In the genomic region with DNA sequence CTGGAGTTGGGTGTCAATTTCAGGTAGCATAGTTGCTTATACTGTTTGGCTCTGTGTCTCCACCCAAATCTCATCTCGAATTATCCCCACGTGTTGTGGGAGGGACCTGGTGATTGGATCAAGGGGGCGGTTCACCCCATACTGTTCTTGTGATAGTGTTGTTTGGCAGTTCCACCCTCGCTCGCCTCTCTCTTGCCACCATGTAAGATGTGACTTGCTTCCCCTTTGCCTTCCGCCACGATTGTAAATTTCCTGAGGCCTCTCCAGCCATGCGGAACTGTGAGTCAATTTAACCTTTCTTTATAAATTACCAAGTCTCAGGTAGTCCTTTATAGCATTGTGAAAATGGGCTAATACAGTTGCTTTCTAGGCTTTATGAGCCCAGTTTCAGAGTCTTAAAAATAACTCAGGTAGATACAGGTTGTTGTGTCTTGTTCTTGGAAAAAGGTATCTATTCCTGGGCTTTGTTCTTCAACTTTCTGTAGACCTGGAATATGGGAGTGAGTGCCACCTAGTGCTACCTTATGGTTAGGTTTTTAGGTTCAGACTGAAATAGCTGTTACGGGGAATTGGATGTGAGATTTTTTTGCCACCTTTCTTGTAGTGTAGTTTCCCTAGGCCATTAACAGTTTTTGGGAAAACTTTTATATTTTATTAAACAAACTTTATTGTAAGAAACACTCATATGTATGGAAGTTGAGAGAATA, we compare ENCODE assay signal across 9 cellular contexts. TPM values are rescaled to one million over a fixed set of nuclear protein-coding genes. Genes with fewer than 3 reads are reported as not detected.
DNase-seq lines count a peak whose midpoint lies in the region; ATAC-seq, FAIRE-seq and TF ChIP-seq lines count a peak whose summit lies in the region.
"Had no signal": no experiment of that assay in that cellular context is flagged by ENCODE, and none has a peak within 500 bp of the region (broad histone marks: within the 10 kb centered on the region; RNA-seq: fewer than 3 reads in every experiment).

No MANE protein-coding gene starts in this region.

- in situ Hi-C loops in GM12878 (cut with MboI): no loop called here

- CTCF ChIA-PET in GM12878 (lab: Yijun Ruan, JAX): no interaction called here
- CTCF ChIA-PET in naive thymus-derived CD4-positive, alpha-beta T cell (lab: Charles Lee): interaction anchor here (1.0 kb wide), 1 partner anchor 12 kb away, joined by 5 read pairs; no protein-coding TSS in a partner anchor

- H2AFZ ChIP-seq in GM12878 (ENCODE audit: control insufficient read depth, low read depth, low read length): no peak overlapping the region

- DNase-seq in NCI-H2081 (lab: John Stamatoyannopoulos, UW) (peak; percentile 12 to 16), NCI-H2081 treated with DMSO at 0.1 percent for 48 hours (lab: John Stamatoyannopoulos, UW) (no peak), HFF-Myc (ENCODE audit: extremely low read depth, low read depth) (no peak), GM12878 (ENCODE audit: low read depth, low spot score) (no peak), SHP77 treated with DMSO at 0.1 percent for 48 hours (lab: John Stamatoyannopoulos, UW) (no peak), sciatic nerve (ENCODE audit: low spot score) (no peak)
- DNase-seq in naive thymus-derived CD4-positive, alpha-beta T cell: no peak
- DNase-seq in stimulated activated naive CD4-positive, alpha-beta T cell treated with Interleukin-2 at 50 U/mL for 16 hours (lab: John Stamatoyannopoulos, UW): no peak
- DNase-seq: activated CD4-positive, alpha-beta T cell treated with anti-CD3 and anti-CD28 coated beads, Interleukin-2, amount 50 U/mL, for 1 hour had no signal

- no peak overlapping the region for H3K4me3 ChIP-seq in HFF-Myc (replicated peaks; ENCODE audit: low read depth, low read length)
- H3K4me3 ChIP-seq in GM12878: no peak overlapping the region
- H3K4me3 ChIP-seq in naive thymus-derived CD4-positive, alpha-beta T cell (ENCODE audit: low read length): no peak overlapping the region

- H3K36me3 ChIP-seq in GM12878 (ENCODE audit: control insufficient read depth in 2 of 2, insufficient read depth in 2 of 2, low read length in 1 of 2): peaks cover 0 to 31% of the 10 kb centered on the region in 2 experiments; a peak in 3 of 4 replicates
- H3K36me3 ChIP-seq in naive thymus-derived CD4-positive, alpha-beta T cell (ENCODE audit: control insufficient read depth in 2 of 3, insufficient read depth in 3 of 3, low read length in 3 of 3): peaks cover 18 to 71% (median 31%) of the 10 kb centered on the region in 3 experiments

- peaks cover 7 to 54% (median 24%) of the 10 kb centered on the region in 5 donors for H3K36me3 Mint-ChIP-seq in naive thymus-derived CD4-positive, alpha-beta T cell

- POLR2A ChIA-PET in GM12878 (lab: Charles Lee): no interaction called here
- POLR2A ChIA-PET in naive thymus-derived CD4-positive, alpha-beta T cell (lab: Charles Lee): no interaction called here

- peaks cover 56% of the 10 kb centered on the region for H3K79me2 ChIP-seq in GM12878 (ENCODE audit: control insufficient read depth, insufficient read depth, low read length)

- ATAC-seq in GM12878 (peak; percentile 62), sciatic nerve (no peak)
- ATAC-seq in naive thymus-derived CD4-positive, alpha-beta T cell: peak; percentile 45

- SMC1A ChIA-PET in GM12878 (lab: Charles Lee; ENCODE audit: uncharacterized antibody, unreplicated experiment): no interaction called here

- H3K9me3 Mint-ChIP-seq in naive thymus-derived CD4-positive, alpha-beta T cell: no peaks in the 10 kb centered on the region

- H3K27me3 ChIP-seq in GM12878 (replicated peaks in 1 of 2; ENCODE audit: control insufficient read depth in 2 of 2, insufficient read depth in 2 of 2, low read length in 1 of 2): no peaks in the 10 kb centered on the region
- H3K27me3 ChIP-seq in naive thymus-derived CD4-positive, alpha-beta T cell (ENCODE audit: control insufficient read depth in 2 of 2, insufficient read depth in 2 of 2, low read length in 2 of 2): no peaks in the 10 kb centered on the region

- TF ChIP-seq CTCF in HFF-Myc (IDR thresholded peaks at IDR 0.05; ENCODE audit: low read depth, low read length, missing control alignments) (peak; percentile 6), GM12878 (IDR thresholded peaks at IDR 0.05 in 2 of 3, conservative IDR thresholded peaks at IDR 0.05 in 1 of 3; ENCODE audit: control insufficient read depth in 2 of 3, extremely low read depth in 1 of 3, insufficient read depth in 1 of 3, low read depth in 3 of 3, low read length in 3 of 3) (peak; percentile 16 to 29 (median 17); a peak in 2 of 6 replicates)

- no peak for TF ChIP-seq EP300 in GM12878 (IDR thresholded peaks at IDR 0.05; ENCODE audit: borderline replicate concordance in 1 of 2, control insufficient read depth in 1 of 2, low read depth in 2 of 2, low read length in 2 of 2)

- intact Hi-C loops in GM12878 (cut with micrococcal nuclease; ENCODE audit: unreplicated experiment) (no loop called here), sciatic nerve (cut with DNase I) (no loop called here)
- intact Hi-C loops in naive thymus-derived CD4-positive, alpha-beta T cell (cut with micrococcal nuclease): loop anchor here in 1 of 2 donors (2.0 to 10.0 kb wide), 2 partner anchors 15 to 1295 kb away; partner anchors contain the start of gene PGK1

- no peaks in the 10 kb centered on the region; the same call in 2 of the 3 replicates for H3K9me3 ChIP-seq in GM12878 (replicated peaks; ENCODE audit: control insufficient read depth, insufficient read depth, low read length)
- H3K9me3 ChIP-seq in naive thymus-derived CD4-positive, alpha-beta T cell (ENCODE audit: control insufficient read depth in 2 of 3, low read length in 3 of 3): no peaks in the 10 kb centered on the region

- H3K27ac Mint-ChIP-seq in naive thymus-derived CD4-positive, alpha-beta T cell: peak overlapping the region in 6 of 9 donors; percentile 11 to 84 (median 28)

- FAIRE-seq in GM12878 (lab: Jason Lieb, UNC): no peak

- RAD21 ChIA-PET in GM12878 (lab: Charles Lee; ENCODE audit: unreplicated experiment): no interaction called here

- no peak for TF ChIP-seq POLR2A in GM12878 (IDR thresholded peaks at IDR 0.05; ENCODE audit: low read depth, low read length)

- 55% methylated on average over 9 of the region's 9 CpGs for WGBS in GM12878 (ENCODE audit: insufficient coverage, insufficient replicate concordance, low lambda C conversion rate, missing lambda C conversion rate)

- no TSS peak for BruUV-seq in GM12878 (replicated peaks; lab: Mats Ljungman, UMichigan)

- H4K20me1 ChIP-seq in GM12878 (ENCODE audit: control insufficient read depth, insufficient read depth): no peaks in the 10 kb centered on the region

- no peak overlapping the region for H3K27ac ChIP-seq in GM12878 (ENCODE audit: control insufficient read depth, insufficient read depth)
- peak overlapping the region; percentile 27 for H3K27ac ChIP-seq in naive thymus-derived CD4-positive, alpha-beta T cell (ENCODE audit: low read depth, low read length)

- no peaks in the 10 kb centered on the region for H3K27me3 Mint-ChIP-seq in naive thymus-derived CD4-positive, alpha-beta T cell

- H3K4me1 ChIP-seq in GM12878 (ENCODE audit: control insufficient read depth, insufficient read depth, low read length): no peaks in the 10 kb centered on the region
- peaks cover 0 to 25% of the 10 kb centered on the region in 2 donors for H3K4me1 ChIP-seq in naive thymus-derived CD4-positive, alpha-beta T cell (ENCODE audit: control insufficient read depth in 2 of 2, insufficient read depth in 2 of 2, low read length in 2 of 2)

- H3K4me1 Mint-ChIP-seq in naive thymus-derived CD4-positive, alpha-beta T cell: peaks cover 26 to 70% (median 56%) of the 10 kb centered on the region in 7 donors

- no peak overlapping the region for H3K4me2 ChIP-seq in GM12878 (ENCODE audit: control insufficient read depth, insufficient read depth)

- TF ChIP-seq RAD21 in GM12878 (IDR thresholded peaks at IDR 0.05; ENCODE audit: insufficient read depth, low read depth, low read length): peak; percentile 31; the same call in 1 of the 2 replicates

- H3K4me3 Mint-ChIP-seq in naive thymus-derived CD4-positive, alpha-beta T cell: peak overlapping the region in 1 of 10 donors; percentile 12

- H3K9ac ChIP-seq in GM12878 (ENCODE audit: control insufficient read depth, insufficient read depth, low read length): no peak overlapping the region

RNA-seq across cellular contexts. Expression of gene PGK1, which starts 15.6 kb away (rescaled TPM):
- total RNA-seq in GM12878 (2013; cell fraction: nucleolus; rRNA removed): 507 and 514 TPM in 2 replicates
- 370 and 422 TPM in 2 replicates for total RNA-seq in GM12878 (2014; rRNA removed)
- 418 and 420 TPM in 2 replicates for total RNA-seq in GM12878 (2014; rRNA removed; fragmentation: Illumina TruSeq; extraction: Trizol)
- total RNA-seq in GM12878 (2021): 626 and 628 TPM in 2 replicates
- 983 TPM for polyA plus RNA-seq in GM12878 (2011; ENCODE audit: low read depth)
- 1,825 and 2,395 TPM in 2 replicates for polyA plus RNA-seq in GM12878 (2011; rRNA removed)
- 1,022 and 1,340 TPM in 2 replicates for polyA plus RNA-seq in GM12878 (2011; cell fraction: cytosol; rRNA removed)
- 734 and 1,181 TPM in 2 replicates for polyA plus RNA-seq in GM12878 (2011; cell fraction: nucleus; rRNA removed)
- 837 and 1,058 TPM in 2 replicates for polyA plus RNA-seq in GM12878 (2012)
- polyA plus RNA-seq in GM12878 (2014; fragmentation: Illumina TruSeq; extraction: Trizol): 554 and 619 TPM in 2 replicates
- 100 to 1,000 TPM; 633 to 835 TPM for polyA plus RNA-seq in GM12878 (2014; fragmentation: Nextera tagmentation; extraction: Ambion mirVana)
- polyA plus RNA-seq in GM12878 (2014; rRNA removed): 453 and 454 TPM in 2 replicates
- 100 to 1,000 TPM; 632 to 679 TPM for polyA plus RNA-seq in GM12878 (2016; fragmentation: Nextera tagmentation; extraction: Ambion mirVana)
- polyA minus RNA-seq in GM12878 (2011; rRNA and poly(A)+ RNA removed): 806 and 843 TPM in 2 replicates
- polyA minus RNA-seq in GM12878 (2011; cell fraction: cytosol; rRNA and poly(A)+ RNA removed): 247 and 251 TPM in 2 replicates
- polyA minus RNA-seq in GM12878 (2011; cell fraction: nucleus; rRNA and poly(A)+ RNA removed): 164 and 183 TPM in 2 replicates
- total RNA-seq in naive thymus-derived CD4-positive, alpha-beta T cell: 1,000 to 10,000 TPM in 1 of 5 experiments, 100 to 1,000 TPM in 4; 180 to 1,293 (median 217) TPM
- 100 to 1,000 TPM; 470 to 474 TPM for polyA plus RNA-seq in naive thymus-derived CD4-positive, alpha-beta T cell
- 194 TPM for total RNA-seq in sciatic nerve

RNA-seq across cellular contexts. Expression of gene TAF9B, which starts 19.8 kb away (rescaled TPM):
- 3.3 and 4.0 TPM in 2 replicates for total RNA-seq in GM12878 (2013; cell fraction: nucleolus; rRNA removed)
- 22.6 and 29.5 TPM in 2 replicates for total RNA-seq in GM12878 (2014; rRNA removed)
- total RNA-seq in GM12878 (2014; rRNA removed; fragmentation: Illumina TruSeq; extraction: Trizol): 23.3 and 23.7 TPM in 2 replicates
- total RNA-seq in GM12878 (2021): 14.9 and 15.4 TPM in 2 replicates
- 3.6 TPM for polyA plus RNA-seq in GM12878 (2011; ENCODE audit: low read depth)
- 22.0 and 26.7 TPM in 2 replicates for polyA plus RNA-seq in GM12878 (2011; rRNA removed)
- polyA plus RNA-seq in GM12878 (2011; cell fraction: cytosol; rRNA removed): 10.3 and 11.7 TPM in 2 replicates
- polyA plus RNA-seq in GM12878 (2011; cell fraction: nucleus; rRNA removed): 3.8 and 6.7 TPM in 2 replicates
- 8.0 and 10.2 TPM in 2 replicates for polyA plus RNA-seq in GM12878 (2012)
- polyA plus RNA-seq in GM12878 (2014; fragmentation: Illumina TruSeq; extraction: Trizol): 28.9 and 40.5 TPM in 2 replicates
- polyA plus RNA-seq in GM12878 (2014; fragmentation: Nextera tagmentation; extraction: Ambion mirVana): 10 to 100 TPM; 19.0 to 20.8 TPM
- polyA plus RNA-seq in GM12878 (2014; rRNA removed): 15.4 and 15.7 TPM in 2 replicates
- polyA plus RNA-seq in GM12878 (2016; fragmentation: Nextera tagmentation; extraction: Ambion mirVana): 10 to 100 TPM; 41.5 to 42.5 TPM
- 10.9 and 15.5 TPM in 2 replicates for polyA minus RNA-seq in GM12878 (2011; rRNA and poly(A)+ RNA removed)
- polyA minus RNA-seq in GM12878 (2011; cell fraction: cytosol; rRNA and poly(A)+ RNA removed): 4.1 and 6.1 TPM in 2 replicates
- polyA minus RNA-seq in GM12878 (2011; cell fraction: nucleus; rRNA and poly(A)+ RNA removed): 1.3 and 4.0 TPM in 2 replicates
- total RNA-seq in naive thymus-derived CD4-positive, alpha-beta T cell: 10 to 100 TPM; 10.4 to 19.9 (median 18.9) TPM
- polyA plus RNA-seq in naive thymus-derived CD4-positive, alpha-beta T cell: 10 to 100 TPM; 23.3 to 29.3 TPM
- total RNA-seq in sciatic nerve: 20.3 TPM

Comparison
In these comparisons a context has a peak if more than half of its experiments do, and no peak if none do; other contexts are left out.
1. DNase-seq: peak in NCI-H2081 (2 of 2); none in NCI-H2081 treated with DMSO at 0.1 percent for 48 hours (single experiment), HFF-Myc (single experiment), GM12878 (single experiment), naive thymus-derived CD4-positive, alpha-beta T cell (0 of 9), SHP77 treated with DMSO at 0.1 percent for 48 hours (single experiment), sciatic nerve (single experiment) and stimulated activated naive CD4-positive, alpha-beta T cell treated with Interleukin-2 at 50 U/mL for 16 hours (single experiment).